In genomic region chr10:23556727-23557440, GRCh38 we compare ENCODE assay signal across 13 cellular contexts.
DNase-seq lines count a peak whose midpoint lies in the region; ATAC-seq lines count a peak whose summit lies in the region.
"Had no signal": no experiment of that assay in that cellular context is flagged by ENCODE, and none has a peak within 500 bp of the region (broad histone marks: within the 10 kb centered on the region; RNA-seq: fewer than 3 reads in every experiment).

No MANE protein-coding gene starts in this region.

- peak; percentile 60 to 67 for ATAC-seq in activated T-cell treated with anti-CD3 and anti-CD28 coated beads, Interleukin-2, amount 50 U/mL, for 4 hours
- ATAC-seq in stimulated activated naive B cell treated with anti-CD40 and anti-IgM and Interleukin-4, amounts not matched to agents 10 μg/mL and 1 μg/mL and 100 μg/mL, for 72 hours (replicated peaks), result peak in 1 of 2 donors; percentile 23
- no peak for ATAC-seq in GM21737 (IDR thresholded peaks at IDR 0.05; ENCODE audit: unreplicated experiment)
- no peak for ATAC-seq in effector memory CD8-positive, alpha-beta T cell (replicated peaks)

- no peak overlapping the region for H3K4me3 Mint-ChIP-seq in activated T-cell treated with anti-CD3 and anti-CD28 coated beads, Interleukin-2, amount 50 U/mL, for 4 hours
- H3K4me3 Mint-ChIP-seq in stimulated activated naive B cell treated with anti-CD40 and anti-IgM and Interleukin-4, amounts not matched to agents 10 μg/mL and 1 μg/mL and 100 μg/mL, for 72 hours, result no peak overlapping the region
- no peak overlapping the region for H3K4me3 Mint-ChIP-seq in effector memory CD8-positive, alpha-beta T cell
- H3K4me3 Mint-ChIP-seq: H9 had no signal

- no peaks in the 10 kb centered on the region for H3K36me3 Mint-ChIP-seq in activated T-cell treated with anti-CD3 and anti-CD28 coated beads, Interleukin-2, amount 50 U/mL, for 4 hours (ENCODE audit: insufficient read depth)
- no peaks in the 10 kb centered on the region for H3K36me3 Mint-ChIP-seq in stimulated activated naive B cell treated with anti-CD40 and anti-IgM and Interleukin-4, amounts not matched to agents 10 μg/mL and 1 μg/mL and 100 μg/mL, for 72 hours
- H3K36me3 Mint-ChIP-seq in effector memory CD8-positive, alpha-beta T cell (ENCODE audit: insufficient read depth), result no peaks in the 10 kb centered on the region

- peaks cover 1% of the 10 kb centered on the region for H3K27me3 Mint-ChIP-seq in activated T-cell treated with anti-CD3 and anti-CD28 coated beads, Interleukin-2, amount 50 U/mL, for 4 hours (ENCODE audit: low read depth)
- H3K27me3 Mint-ChIP-seq in stimulated activated naive B cell treated with anti-CD40 and anti-IgM and Interleukin-4, amounts not matched to agents 10 μg/mL and 1 μg/mL and 100 μg/mL, for 72 hours, result peaks cover under 1 to 9% of the 10 kb centered on the region in 2 donors
- H3K27me3 Mint-ChIP-seq in effector memory CD8-positive, alpha-beta T cell, result peaks cover 0 to 11% of the 10 kb centered on the region in 2 donors

- no peaks in the 10 kb centered on the region for H3K4me1 Mint-ChIP-seq in activated T-cell treated with anti-CD3 and anti-CD28 coated beads, Interleukin-2, amount 50 U/mL, for 4 hours (ENCODE audit: low read depth)
- H3K4me1 Mint-ChIP-seq in stimulated activated naive B cell treated with anti-CD40 and anti-IgM and Interleukin-4, amounts not matched to agents 10 μg/mL and 1 μg/mL and 100 μg/mL, for 72 hours, result no peaks in the 10 kb centered on the region
- no peaks in the 10 kb centered on the region for H3K4me1 Mint-ChIP-seq in effector memory CD8-positive, alpha-beta T cell (ENCODE audit: low read depth in 2 of 2)
- H3K4me1 Mint-ChIP-seq: H9 had no signal

- DNase-seq in activated T-cell treated with anti-CD3 and anti-CD28 coated beads, Interleukin-2, amount 50 U/mL, for 4 hours, result no peak
- DNase-seq in activated T-cell treated with anti-CD3 and anti-CD28 coated beads, Interleukin-2, amount 50 U/mL, for 1 hour, result no peak
- DNase-seq in NOMO-1 (lab: John Stamatoyannopoulos, UW; ENCODE audit: unreplicated experiment in 2 of 2) (peak; percentile 81 to 88), NCI-H146 treated with DMSO at 0.1 percent for 48 hours (lab: John Stamatoyannopoulos, UW; ENCODE audit: unreplicated experiment) (no peak)
- DNase-seq in stimulated activated naive B cell treated with anti-CD40 and anti-IgM and Interleukin-4, amounts not matched to agents 10 μg/mL and 1 μg/mL and 100 μg/mL, for 72 hours, result no peak
- DNase-seq in effector memory CD8-positive, alpha-beta T cell, result no peak
- DNase-seq: BE2C, H9, MG63, NCI-H526 treated with DMSO at 0.1 percent for 48 hours, sigmoid colon had no signal

- no peaks in the 10 kb centered on the region for H3K9me3 Mint-ChIP-seq in activated T-cell treated with anti-CD3 and anti-CD28 coated beads, Interleukin-2, amount 50 U/mL, for 4 hours
- no peaks in the 10 kb centered on the region for H3K9me3 Mint-ChIP-seq in stimulated activated naive B cell treated with anti-CD40 and anti-IgM and Interleukin-4, amounts not matched to agents 10 μg/mL and 1 μg/mL and 100 μg/mL, for 72 hours
- H3K9me3 Mint-ChIP-seq in effector memory CD8-positive, alpha-beta T cell, result peaks cover 6 to 7% of the 10 kb centered on the region in 2 donors

- H3K27ac ChIP-seq in cingulate gyrus (ENCODE audit: low read depth, low read length), result peak overlapping the region; percentile 4

- H3K27ac Mint-ChIP-seq in stimulated activated naive B cell treated with anti-CD40 and anti-IgM and Interleukin-4, amounts not matched to agents 10 μg/mL and 1 μg/mL and 100 μg/mL, for 72 hours, result peak overlapping the region; percentile 53
- H3K27ac Mint-ChIP-seq in effector memory CD8-positive, alpha-beta T cell, result no peak overlapping the region
- H3K27ac Mint-ChIP-seq: H9 had no signal

Comparison
In these comparisons a context has a peak if more than half of its experiments do, and no peak if none do; other contexts are left out.
1. ATAC-seq: peak in activated T-cell treated with anti-CD3 and anti-CD28 coated beads, Interleukin-2, amount 50 U/mL, for 4 hours (2 of 2); none in GM21737 (single experiment) and effector memory CD8-positive, alpha-beta T cell (single experiment).
2. DNase-seq: peak in NOMO-1 (2 of 2); none in activated T-cell treated with anti-CD3 and anti-CD28 coated beads, Interleukin-2, amount 50 U/mL, for 4 hours (single experiment), activated T-cell treated with anti-CD3 and anti-CD28 coated beads, Interleukin-2, amount 50 U/mL, for 1 hour (single experiment), stimulated activated naive B cell treated with anti-CD40 and anti-IgM and Interleukin-4, amounts not matched to agents 10 μg/mL and 1 μg/mL and 100 μg/mL, for 72 hours (single experiment), NCI-H146 treated with DMSO at 0.1 percent for 48 hours (single experiment) and effector memory CD8-positive, alpha-beta T cell (0 of 3).